Comparison of ENCODE assay signal across 11 cellular contexts in genomic region chr14:53509227-53509822, GRCh38.
A peak's percentile ranks its signal among the peaks of the same experiment; 100 is the strongest.
DNase-seq lines count a peak whose midpoint lies in the region; ATAC-seq and TF ChIP-seq lines count a peak whose summit lies in the region.
"Had no signal": no experiment of that assay in that cellular context is flagged by ENCODE, and none has a peak within 500 bp of the region (broad histone marks: within the 10 kb centered on the region; RNA-seq: fewer than 3 reads in every experiment).

No MANE protein-coding gene starts in this region.

- ATAC-seq in PC-3: peak; percentile 50
- peak; percentile 73 for ATAC-seq in foreskin keratinocyte
- no peak for ATAC-seq in GM19023 (IDR thresholded peaks at IDR 0.05; ENCODE audit: unreplicated experiment)
- no peak for ATAC-seq in activated CD4-positive, alpha-beta T cell treated with anti-CD3 and anti-CD28 coated beads for 36 hours

- 0 out of 2 replicates have a peak, but pooled peaks cover 2% of the 10 kb centered on the region for H3K9me3 ChIP-seq in PC-3 (ENCODE audit: low read length)
- H3K9me3 ChIP-seq in osteoblast (ENCODE audit: low read depth, low read length): no peaks in the 10 kb centered on the region

- BruUV-seq in PC-3 (replicated peaks; lab: Mats Ljungman, UMichigan): no TSS peak

- no peak overlapping the region for H3K4me3 Mint-ChIP-seq in activated CD4-positive, alpha-beta T cell treated with anti-CD3 and anti-CD28 coated beads for 36 hours
- H3K4me3 Mint-ChIP-seq: memory B cell had no signal

- H3K4me1 Mint-ChIP-seq in activated CD4-positive, alpha-beta T cell treated with anti-CD3 and anti-CD28 coated beads for 36 hours: no peaks in the 10 kb centered on the region
- H3K4me1 Mint-ChIP-seq: memory B cell had no signal

- H3K27ac Mint-ChIP-seq in activated CD4-positive, alpha-beta T cell treated with anti-CD3 and anti-CD28 coated beads for 36 hours: no peak overlapping the region
- H3K27ac Mint-ChIP-seq: memory B cell had no signal

- POLR2A ChIA-PET in PC-3 (lab: Charles Lee; ENCODE audit: unreplicated experiment): no interaction called here
- POLR2A ChIA-PET in activated CD4-positive, alpha-beta T cell treated with anti-CD3 and anti-CD28 coated beads for 36 hours (lab: Charles Lee): no interaction called here

- no peaks in the 10 kb centered on the region; the same call in 1 of the 2 replicates for H3K36me3 ChIP-seq in PC-3 (ENCODE audit: low read depth, low read length)
- H3K36me3 ChIP-seq in osteoblast (ENCODE audit: insufficient read depth, low read length): no peaks in the 10 kb centered on the region

- H3K4me1 ChIP-seq in PC-3 (ENCODE audit: insufficient read depth, low read length) (no peaks in the 10 kb centered on the region), foreskin keratinocyte (peaks cover 15% of the 10 kb centered on the region), osteoblast (ENCODE audit: insufficient read depth, low read length) (peaks cover 7% of the 10 kb centered on the region)

- H3K9me3 Mint-ChIP-seq in activated CD4-positive, alpha-beta T cell treated with anti-CD3 and anti-CD28 coated beads for 36 hours (ENCODE audit: low read depth): peaks cover 6% of the 10 kb centered on the region

- no peaks in the 10 kb centered on the region for H3K9me2 ChIP-seq in PC-3 (replicated peaks; ENCODE audit: low read length)

- no peak overlapping the region for H3K27ac ChIP-seq in PC-3 (ENCODE audit: low read length)
- peak overlapping the region; percentile 36 for H3K27ac ChIP-seq in foreskin keratinocyte
- H3K27ac ChIP-seq in osteoblast (ENCODE audit: low read depth, low read length): no peak overlapping the region

- no peak for TF ChIP-seq CTCF in PC-3 (conservative IDR thresholded peaks at IDR 0.05; ENCODE audit: low read depth, low read length)
- no peak for TF ChIP-seq CTCF in foreskin keratinocyte (conservative IDR thresholded peaks at IDR 0.05)
- no peak for TF ChIP-seq CTCF in osteoblast (IDR thresholded peaks at IDR 0.05; ENCODE audit: extremely low read depth, low read depth, low read length)

- CTCF ChIA-PET in PC-3 (lab: Charles Lee): no interaction called here
- CTCF ChIA-PET in activated CD4-positive, alpha-beta T cell treated with anti-CD3 and anti-CD28 coated beads for 36 hours (lab: Charles Lee): no interaction called here

- no peak overlapping the region for H3K4me3 ChIP-seq in PC-3 (ENCODE audit: low read length)
- H3K4me3 ChIP-seq in osteoblast (ENCODE audit: insufficient read depth, low read length): no peak overlapping the region

- peak; percentile 54 for DNase-seq in AG08395 (ENCODE audit: low spot score)
- peak; percentile 7 for DNase-seq in PC-3
- peak; percentile 65 to 86 for DNase-seq in foreskin keratinocyte
- DNase-seq in osteoblast (ENCODE audit: insufficient read length, low spot score, missing footprints): no peak
- DNase-seq in activated CD4-positive, alpha-beta T cell treated with anti-CD3 and anti-CD28 coated beads for 36 hours: no peak
- DNase-seq in HuH-7 (ENCODE audit: low spot score): no peak
- DNase-seq in HK-2 (ENCODE audit: unreplicated experiment): no peak
- DNase-seq: ACHN, NCI-H510A had no signal

- no peak overlapping the region for H3K9ac ChIP-seq in PC-3 (ENCODE audit: low read length)

- H3K79me2 ChIP-seq in PC-3 (ENCODE audit: low read length) (no peaks in the 10 kb centered on the region), osteoblast (ENCODE audit: insufficient read depth, low read length) (no peaks in the 10 kb centered on the region)

- H3K36me3 Mint-ChIP-seq in activated CD4-positive, alpha-beta T cell treated with anti-CD3 and anti-CD28 coated beads for 36 hours (ENCODE audit: low read depth): no peaks in the 10 kb centered on the region

- no peaks in the 10 kb centered on the region for H3F3A ChIP-seq in PC-3 (ENCODE audit: low read length, unreplicated experiment)

- no peaks in the 10 kb centered on the region for H3K27me3 Mint-ChIP-seq in activated CD4-positive, alpha-beta T cell treated with anti-CD3 and anti-CD28 coated beads for 36 hours

- H4K20me1 ChIP-seq in PC-3 (ENCODE audit: low read length) (no peaks in the 10 kb centered on the region), osteoblast (ENCODE audit: insufficient read depth, low read length) (no peaks in the 10 kb centered on the region)

- no peak overlapping the region for H3K4me2 ChIP-seq in PC-3 (ENCODE audit: low read length)
- no peak overlapping the region for H3K4me2 ChIP-seq in osteoblast (ENCODE audit: insufficient read depth, low read length)

- no peak overlapping the region for H2AFZ ChIP-seq in PC-3 (ENCODE audit: low read length)
- peak overlapping the region; percentile 67 for H2AFZ ChIP-seq in osteoblast (ENCODE audit: low read length)

- intact Hi-C loops in PC-3 (cut with micrococcal nuclease): loop anchor here (5.0 kb wide), 1 partner anchor 672 kb away; no protein-coding TSS in a partner anchor
- intact Hi-C loops in activated CD4-positive, alpha-beta T cell treated with anti-CD3 and anti-CD28 coated beads for 36 hours (cut with DNase I, micrococcal nuclease): no loop called here

- no peaks in the 10 kb centered on the region for H3K27me3 ChIP-seq in PC-3 (ENCODE audit: low read length)
- no peaks in the 10 kb centered on the region for H3K27me3 ChIP-seq in foreskin keratinocyte
- H3K27me3 ChIP-seq in osteoblast (ENCODE audit: insufficient read depth, low read length): no peaks in the 10 kb centered on the region

Comparison
In these comparisons a context has a peak if more than half of its experiments do, and no peak if none do; other contexts are left out.
1. DNase-seq: peak in AG08395 (single experiment), PC-3 (single experiment) and foreskin keratinocyte (2 of 2); none in osteoblast (single experiment), activated CD4-positive, alpha-beta T cell treated with anti-CD3 and anti-CD28 coated beads for 36 hours (single experiment), HuH-7 (single experiment) and HK-2 (single experiment).
2. ATAC-seq: peak in PC-3 (single experiment) and foreskin keratinocyte (single experiment); none in GM19023 (single experiment) and activated CD4-positive, alpha-beta T cell treated with anti-CD3 and anti-CD28 coated beads for 36 hours (single experiment).